1 cellular context compared by ENCODE assay signal in genomic region chr16:30060354-30061194, GRCh38.
A peak's percentile ranks its signal among the peaks of the same experiment; 100 is the strongest.
TF ChIP-seq lines count a peak whose summit lies in the region.

No MANE protein-coding gene starts in this region.

TF ChIP-seq in HepG2, 621 proteins besides CTCF, POLR2A, EP300 and RAD21:
- TF ChIP-seq ZSCAN20 (CRISPR knock-in tag; IDR thresholded peaks at IDR 0.05; ENCODE audit: borderline replicate concordance), result no peak
- TF ChIP-seq ARHGAP35 (CRISPR knock-in tag; IDR thresholded peaks at IDR 0.05; ENCODE audit: borderline replicate concordance), result no peak
- no peak for TF ChIP-seq PHF20 (CRISPR knock-in tag; IDR thresholded peaks at IDR 0.05)
- TF ChIP-seq ZNF503 (CRISPR knock-in tag; IDR thresholded peaks at IDR 0.05), result no peak
- TF ChIP-seq ZNF407 (CRISPR knock-in tag; IDR thresholded peaks at IDR 0.05; ENCODE audit: not compliant biosample characterization), result no peak
- TF ChIP-seq ZFP36 (IDR thresholded peaks at IDR 0.05; ENCODE audit: borderline replicate concordance, low read depth, low read length, partially characterized antibody), result no peak
- 0 out of 3 replicates have a peak, but pooled peaks have one; percentile 13 for TF ChIP-seq MXI1 (IDR thresholded peaks at IDR 0.05; ENCODE audit: borderline replicate concordance, low read depth, low read length)
TF ChIP-seq in HepG2: peak in this region for 1.
